9 cellular contexts compared by ENCODE assay signal in genomic region chr4:187606581-187606980, GRCh38.
DNase-seq lines count a peak whose midpoint lies in the region; ATAC-seq and TF ChIP-seq lines count a peak whose summit lies in the region.
"Had no signal": no experiment of that assay in that cellular context is flagged by ENCODE, and none has a peak within 500 bp of the region (broad histone marks: within the 10 kb centered on the region; RNA-seq: fewer than 3 reads in every experiment).

No MANE protein-coding gene starts in this region.

- no peak overlapping the region for H3K27ac ChIP-seq in lower lobe of right lung

- H3K36me3 Mint-ChIP-seq in chondrocyte (ENCODE audit: low read depth): no peaks in the 10 kb centered on the region
- H3K36me3 Mint-ChIP-seq: activated naive CD8-positive, alpha-beta T cell had no signal

- H3K4me1 Mint-ChIP-seq in chondrocyte (ENCODE audit: low read depth): peaks cover 64% of the 10 kb centered on the region

- ATAC-seq in lower lobe of right lung (peak; percentile 70 to 82), GM18909 (IDR thresholded peaks at IDR 0.05; ENCODE audit: poor library complexity, unreplicated experiment) (no peak), GM21381 (IDR thresholded peaks at IDR 0.05; ENCODE audit: unreplicated experiment) (no peak)

- H3K4me3 Mint-ChIP-seq in chondrocyte (ENCODE audit: unreplicated experiment): no peak overlapping the region
- H3K4me3 Mint-ChIP-seq: activated naive CD8-positive, alpha-beta T cell had no signal

- TF ChIP-seq CTCF in chondrocyte (IDR thresholded peaks at IDR 0.05): peak; percentile 93
- TF ChIP-seq CTCF in lower lobe of right lung (IDR thresholded peaks at IDR 0.05): peak; percentile 86

- DNase-seq in NOMO-1 (lab: John Stamatoyannopoulos, UW; ENCODE audit: unreplicated experiment in 2 of 2): peak; percentile 10 to 19
- no peak for DNase-seq in NOMO-1 treated with dmso at 0.1 percent for 144 hours (lab: John Stamatoyannopoulos, UW; ENCODE audit: unreplicated experiment)
- peak; percentile 67 for DNase-seq in H4 (ENCODE audit: low spot score)
- peak; percentile 12 to 48 for DNase-seq in NCI-H526 (lab: John Stamatoyannopoulos, UW)
- no peak for DNase-seq in chondrocyte (ENCODE audit: low spot score)
- DNase-seq in lower lobe of right lung: no peak

- no peaks in the 10 kb centered on the region for H3K4me1 ChIP-seq in lower lobe of right lung

- no peaks in the 10 kb centered on the region for H3K27me3 ChIP-seq in lower lobe of right lung (ENCODE audit: low read depth)

- intact Hi-C loops in lower lobe of right lung (cut with DNase I): no loop called here

- peak overlapping the region; percentile 91 for H3K27ac Mint-ChIP-seq in chondrocyte (ENCODE audit: unreplicated experiment)
- H3K27ac Mint-ChIP-seq: activated naive CD8-positive, alpha-beta T cell had no signal

- H3K9me3 ChIP-seq in lower lobe of right lung: no peaks in the 10 kb centered on the region

- H3K4me3 ChIP-seq in lower lobe of right lung: no peak overlapping the region

- no peaks in the 10 kb centered on the region for H3K9me3 Mint-ChIP-seq in chondrocyte (ENCODE audit: low read depth)

- no peaks in the 10 kb centered on the region for H3K27me3 Mint-ChIP-seq in chondrocyte (ENCODE audit: low read depth)
- H3K27me3 Mint-ChIP-seq: activated naive CD8-positive, alpha-beta T cell had no signal

- H3K36me3 ChIP-seq in lower lobe of right lung: no peaks in the 10 kb centered on the region

Comparison
In these comparisons a context has a peak if more than half of its experiments do, and no peak if none do; other contexts are left out.
1. DNase-seq: peak in NOMO-1 (2 of 2), H4 (single experiment) and NCI-H526 (2 of 2); none in NOMO-1 treated with dmso at 0.1 percent for 144 hours (single experiment), chondrocyte (single experiment) and lower lobe of right lung (single experiment).
2. ATAC-seq: peak in lower lobe of right lung (2 of 2); none in GM18909 (single experiment) and GM21381 (single experiment).